In the genomic region with DNA sequence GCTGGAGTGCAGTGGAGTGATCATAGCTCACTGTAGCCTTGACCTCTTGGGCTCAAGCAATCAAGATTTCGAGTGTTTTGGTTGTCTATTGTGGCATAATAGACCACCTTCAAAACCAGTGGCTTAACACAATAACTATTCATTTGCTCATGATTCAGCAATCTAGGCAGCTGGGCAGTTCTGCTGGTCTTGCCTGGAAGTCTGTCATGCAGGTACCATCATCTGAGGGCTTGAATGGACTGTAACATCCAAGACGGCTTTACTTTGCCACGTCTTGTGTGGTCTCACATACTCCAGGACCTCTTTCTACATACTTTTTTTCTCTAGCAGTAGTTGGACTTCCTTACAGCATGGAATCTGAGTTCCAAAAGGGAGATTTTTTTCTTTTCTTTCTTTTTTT, we compare ENCODE assay signal across 10 cellular contexts. TPM values are rescaled to one million over a fixed set of nuclear protein-coding genes. Genes with fewer than 3 reads are reported as not detected.
"Had no signal": no experiment of that assay in that cellular context is flagged by ENCODE, and none has a peak within 500 bp of the region (broad histone marks: within the 10 kb centered on the region; RNA-seq: fewer than 3 reads in every experiment).

No MANE protein-coding gene starts in this region.

- H3K9me3 Mint-ChIP-seq: HFFc6 had no signal

- H3K9me3 ChIP-seq: HAP-1 had no signal

- H3K9ac ChIP-seq: GM23248 had no signal

- H3K27ac ChIP-seq: GM23248, HL-60 had no signal

- ATAC-seq: HCT116, HepG2 had no signal

- H2AFZ ChIP-seq: GM23248 had no signal

- DNase-seq: GM23248, GOT3, H7, HFFc6 had no signal

- H3K27ac Mint-ChIP-seq: HFFc6, IgD-negative memory B cell had no signal

- H3K4me3 ChIP-seq: GM23248, HAP-1 had no signal

- H3K36me3 ChIP-seq: HAP-1 had no signal

- H3K4me3 Mint-ChIP-seq: HFFc6, IgD-negative memory B cell had no signal

RNA-seq across cellular contexts. Expression of gene ANKRD29, which starts 13.2 kb away (rescaled TPM):
- total RNA-seq: HepG2, HT1080 had no signal
- polyA plus RNA-seq: HepG2, IgD-negative memory B cell had no signal

RNA-seq across cellular contexts. Expression of gene LAMA3, which starts 13.4 kb away (rescaled TPM):
- polyA plus RNA-seq: IgD-negative memory B cell had no signal
